Comparison of ENCODE assay signal across 8 cellular contexts in genomic region chr19:36113895-36114762, GRCh38. TPM values are rescaled to one million over a fixed set of nuclear protein-coding genes. Genes with fewer than 3 reads are reported as not detected.
DNase-seq lines count a peak whose midpoint lies in the region; ATAC-seq and TF ChIP-seq lines count a peak whose summit lies in the region.

No MANE protein-coding gene starts in this region.

- peak overlapping the region; percentile 87 for H3K9ac ChIP-seq in fibroblast of lung (ENCODE audit: insufficient read depth, low read length)

- peak overlapping the region; percentile 71 to 90 (median 75) for H3K4me3 ChIP-seq in fibroblast of lung (replicated peaks in 1 of 4; ENCODE audit: control extremely low read depth in 1 of 4, insufficient read depth in 1 of 4, low read depth in 3 of 4, low read length in 4 of 4)

- CTCF ChIA-PET in activated CD8-positive, alpha-beta T cell treated with anti-CD3 and anti-CD28 coated beads for 36 hours (lab: Charles Lee): interaction anchor here (5.8 kb wide), 1 partner anchor 13 kb away, joined by 42 read pairs; no protein-coding TSS in a partner anchor

- peaks cover 0 to 31% (median 19%) of the 10 kb centered on the region in 3 donors for H3K4me1 Mint-ChIP-seq in IgD-negative memory B cell
- peaks cover 25% of the 10 kb centered on the region for H3K4me1 Mint-ChIP-seq in activated CD8-positive, alpha-beta T cell treated with anti-CD3 and anti-CD28 coated beads for 36 hours (ENCODE audit: low read depth)

- peak; percentile 73 for DNase-seq in NCI-H82 (lab: John Stamatoyannopoulos, UW)
- DNase-seq in NCI-H82 treated with DMSO at 0.1 percent for 48 hours (lab: John Stamatoyannopoulos, UW; ENCODE audit: unreplicated experiment): no peak
- peak; percentile 43 for DNase-seq in activated CD8-positive, alpha-beta T cell treated with anti-CD3 and anti-CD28 coated beads for 36 hours
- DNase-seq in fibroblast of lung (ENCODE audit: low read depth in 2 of 2): peak; percentile 24 to 33
- peak; percentile 50 for DNase-seq in occipital lobe (lab: John Stamatoyannopoulos, UW)
- DNase-seq in GF-D8 (lab: John Stamatoyannopoulos, UW): no peak
- DNase-seq in epidermal melanocyte (ENCODE audit: insufficient read length, low spot score): no peak

- intact Hi-C loops in activated CD8-positive, alpha-beta T cell treated with anti-CD3 and anti-CD28 coated beads for 36 hours (cut with micrococcal nuclease): no loop called here

- POLR2A ChIA-PET in activated CD8-positive, alpha-beta T cell treated with anti-CD3 and anti-CD28 coated beads for 36 hours (lab: Charles Lee): interaction anchor here (0.7 to 2.1 kb wide), 8 partner anchors 10 to 1637 kb away, joined by 3 to 6 read pairs (median 3); partner anchors contain the start of genes THAP8, ZNF146 and ZNF565

- peak overlapping the region; percentile 99 for H3K27ac Mint-ChIP-seq in IgD-negative memory B cell
- H3K27ac Mint-ChIP-seq in activated CD8-positive, alpha-beta T cell treated with anti-CD3 and anti-CD28 coated beads for 36 hours: peak overlapping the region; percentile 89

- no peaks in the 10 kb centered on the region for H3K27me3 ChIP-seq in fibroblast of lung (ENCODE audit: control insufficient read depth, insufficient read depth, low read length)

- peaks cover 15% of the 10 kb centered on the region for H3K36me3 ChIP-seq in fibroblast of lung (ENCODE audit: control insufficient read depth, insufficient read depth, low read length)

- H2AFZ ChIP-seq in fibroblast of lung (ENCODE audit: low read length): peak overlapping the region; percentile 89

- peak overlapping the region; percentile 100 for H3K4me2 ChIP-seq in fibroblast of lung (ENCODE audit: extremely low read depth, insufficient read depth, low read length)

- H3K4me1 ChIP-seq in fibroblast of lung (ENCODE audit: control insufficient read depth, extremely low read depth, insufficient read depth, low read length): peaks cover 10% of the 10 kb centered on the region

- peaks cover 9% of the 10 kb centered on the region for H3K36me3 Mint-ChIP-seq in IgD-negative memory B cell
- H3K36me3 Mint-ChIP-seq in activated CD8-positive, alpha-beta T cell treated with anti-CD3 and anti-CD28 coated beads for 36 hours (ENCODE audit: low read depth): peaks cover 28% of the 10 kb centered on the region

- peak overlapping the region; percentile 81 to 99 (median 96) for H3K4me3 Mint-ChIP-seq in IgD-negative memory B cell
- peak overlapping the region; percentile 92 for H3K4me3 Mint-ChIP-seq in activated CD8-positive, alpha-beta T cell treated with anti-CD3 and anti-CD28 coated beads for 36 hours

- no peak for TF ChIP-seq CTCF in activated CD8-positive, alpha-beta T cell treated with anti-CD3 and anti-CD28 coated beads for 36 hours (IDR thresholded peaks at IDR 0.05)
- TF ChIP-seq CTCF in fibroblast of lung (conservative IDR thresholded peaks at IDR 0.05 in 1 of 2, IDR thresholded peaks at IDR 0.05 in 1 of 2; ENCODE audit: low read depth in 1 of 2, low read length in 2 of 2): peak in 1 of 2 donors; percentile 2

- H3K27me3 Mint-ChIP-seq in IgD-negative memory B cell: no peaks in the 10 kb centered on the region
- H3K27me3 Mint-ChIP-seq in activated CD8-positive, alpha-beta T cell treated with anti-CD3 and anti-CD28 coated beads for 36 hours: no peaks in the 10 kb centered on the region

- no peak for ATAC-seq in activated CD8-positive, alpha-beta T cell treated with anti-CD3 and anti-CD28 coated beads for 36 hours

- H3K9me3 Mint-ChIP-seq in IgD-negative memory B cell: no peaks in the 10 kb centered on the region
- H3K9me3 Mint-ChIP-seq in activated CD8-positive, alpha-beta T cell treated with anti-CD3 and anti-CD28 coated beads for 36 hours: no peaks in the 10 kb centered on the region

- H3K79me2 ChIP-seq in fibroblast of lung (ENCODE audit: control insufficient read depth, insufficient read depth, low read length): peaks cover 21% of the 10 kb centered on the region

- H4K20me1 ChIP-seq in fibroblast of lung (ENCODE audit: control insufficient read depth, extremely low read depth, insufficient read depth, low read length): no peaks in the 10 kb centered on the region

- H3K9me3 ChIP-seq in fibroblast of lung (ENCODE audit: control insufficient read depth, insufficient read depth, low read depth, low read length): no peaks in the 10 kb centered on the region

- H3K27ac ChIP-seq in fibroblast of lung (ENCODE audit: insufficient read depth, low read length): peak overlapping the region; percentile 96

RNA-seq across cellular contexts. Expression of gene POLR2I, which starts 0.5 kb away (rescaled TPM):
- polyA plus RNA-seq in IgD-negative memory B cell (144 TPM), fibroblast of lung (36.1 and 58.4 TPM in 2 replicates)
- 10 to 100 TPM; 68.4 to 76.5 TPM for total RNA-seq in activated CD8-positive, alpha-beta T cell treated with anti-CD3 and anti-CD28 coated beads for 36 hours
- total RNA-seq in fibroblast of lung (96.8 and 97.6 TPM in 2 replicates), occipital lobe (64.7 TPM)
- 119 and 175 TPM in 2 replicates for polyA plus RNA-seq in fibroblast of lung (2012)
- 122 and 170 TPM in 2 replicates for polyA minus RNA-seq in fibroblast of lung (ENCODE audit: low replicate concordance)

RNA-seq across cellular contexts. Expression of gene TBCB, which starts 1.1 kb away (rescaled TPM):
- polyA plus RNA-seq in IgD-negative memory B cell (269 TPM), fibroblast of lung (194 and 217 TPM in 2 replicates)
- 10 to 100 TPM; 74.9 to 81.7 TPM for total RNA-seq in activated CD8-positive, alpha-beta T cell treated with anti-CD3 and anti-CD28 coated beads for 36 hours
- total RNA-seq in fibroblast of lung (173 and 249 TPM in 2 replicates), occipital lobe (373 TPM)
- polyA plus RNA-seq in fibroblast of lung (2012): 315 and 356 TPM in 2 replicates
- polyA minus RNA-seq in fibroblast of lung (ENCODE audit: low replicate concordance): 271 and 408 TPM in 2 replicates

RNA-seq across cellular contexts. Expression of gene OVOL3, which starts 3.2 kb away (rescaled TPM):
- polyA plus RNA-seq in IgD-negative memory B cell (not detected), fibroblast of lung (not detected in 2 replicates)
- not detected for total RNA-seq in activated CD8-positive, alpha-beta T cell treated with anti-CD3 and anti-CD28 coated beads for 36 hours
- total RNA-seq in fibroblast of lung (not detected in 2 replicates), occipital lobe (not detected)
- not detected in 2 replicates for polyA plus RNA-seq in fibroblast of lung (2012)
- polyA minus RNA-seq in fibroblast of lung (ENCODE audit: low replicate concordance): not detected in 2 replicates

RNA-seq across cellular contexts. Expression of gene CAPNS1, which starts 25.7 kb away (rescaled TPM):
- polyA plus RNA-seq in IgD-negative memory B cell: 139 TPM
- total RNA-seq in activated CD8-positive, alpha-beta T cell treated with anti-CD3 and anti-CD28 coated beads for 36 hours: 100 to 1,000 TPM; 250 to 275 TPM
- total RNA-seq in fibroblast of lung: 263 and 466 TPM in 2 replicates
- polyA plus RNA-seq in fibroblast of lung: 1,189 and 1,351 TPM in 2 replicates
- 1,467 and 1,660 TPM in 2 replicates for polyA plus RNA-seq in fibroblast of lung (2012)
- 2,032 and 2,619 TPM in 2 replicates for polyA minus RNA-seq in fibroblast of lung (ENCODE audit: low replicate concordance)
- total RNA-seq in occipital lobe: 103 TPM

RNA-seq across cellular contexts. Expression of gene COX7A1, which starts 38.1 kb away (rescaled TPM):
- polyA plus RNA-seq in IgD-negative memory B cell: not detected
- total RNA-seq in activated CD8-positive, alpha-beta T cell treated with anti-CD3 and anti-CD28 coated beads for 36 hours: not detected
- total RNA-seq in fibroblast of lung: 30.0 and 77.9 TPM in 2 replicates
- 17.8 and 42.5 TPM in 2 replicates for polyA plus RNA-seq in fibroblast of lung
- 95.1 and 195 TPM in 2 replicates for polyA plus RNA-seq in fibroblast of lung (2012)
- 39.9 and 46.1 TPM in 2 replicates for polyA minus RNA-seq in fibroblast of lung (ENCODE audit: low replicate concordance)
- total RNA-seq in occipital lobe: 3.9 TPM

Comparison
In these comparisons a context has a peak if more than half of its experiments do, and no peak if none do; other contexts are left out.
1. DNase-seq: peak in NCI-H82 (single experiment), activated CD8-positive, alpha-beta T cell treated with anti-CD3 and anti-CD28 coated beads for 36 hours (single experiment), fibroblast of lung (2 of 2) and occipital lobe (single experiment); none in NCI-H82 treated with DMSO at 0.1 percent for 48 hours (single experiment), GF-D8 (single experiment) and epidermal melanocyte (single experiment).